Comparison of ENCODE assay signal across 8 cellular contexts in the genomic region with DNA sequence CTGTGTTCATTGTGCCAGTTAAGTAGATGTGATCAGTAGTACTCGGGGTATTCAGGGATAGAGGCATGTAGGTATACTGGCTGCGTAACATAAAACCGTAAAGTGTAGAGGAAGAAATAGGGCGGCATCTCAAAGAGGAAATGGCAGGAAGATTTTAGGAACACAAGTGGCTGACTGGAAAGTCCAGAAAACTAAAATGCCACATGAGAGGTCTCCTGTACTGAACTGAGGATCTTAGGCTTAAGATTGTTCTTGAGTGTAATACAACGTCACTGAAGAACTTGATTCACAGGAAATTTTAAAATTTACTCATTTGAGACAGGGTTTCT. TPM values are rescaled to one million over a fixed set of nuclear protein-coding genes. Genes with fewer than 3 reads are reported as not detected.
DNase-seq lines count a peak whose midpoint lies in the region; ATAC-seq and TF ChIP-seq lines count a peak whose summit lies in the region.

No MANE protein-coding gene starts in this region.

- no peak for DNase-seq in activated CD4-positive, alpha-beta T cell treated with anti-CD3 and anti-CD28 coated beads for 36 hours
- DNase-seq in activated CD4-positive, alpha-beta T cell treated with anti-CD3 and anti-CD28 coated beads for 48 hours = no peak
- no peak for DNase-seq in RWPE2 (ENCODE audit: low spot score)
- no peak for DNase-seq in epithelial cell of prostate (ENCODE audit: low read depth, low spot score)
- DNase-seq in EL = no peak

- peaks cover 25% of the 10 kb centered on the region for H3K4me1 ChIP-seq in RWPE2 (ENCODE audit: insufficient read depth, poor library complexity, severe bottlenecking)

- H3K9me3 ChIP-seq in RWPE2 (ENCODE audit: severe bottlenecking) = no peaks in the 10 kb centered on the region

- no peaks in the 10 kb centered on the region for H3K9me3 Mint-ChIP-seq in activated CD4-positive, alpha-beta T cell treated with anti-CD3 and anti-CD28 coated beads for 36 hours (ENCODE audit: low read depth)
- H3K9me3 Mint-ChIP-seq in stimulated activated memory B cell treated with anti-CD40 and anti-IgM and Interleukin-4, amounts not matched to agents 10 μg/mL and 1 μg/mL and 100 μg/mL, for 72 hours = no peaks in the 10 kb centered on the region

- POLR2A ChIA-PET in activated CD4-positive, alpha-beta T cell treated with anti-CD3 and anti-CD28 coated beads for 36 hours (lab: Charles Lee) = interaction anchor here (1.0 kb wide), 1 partner anchor 123 kb away, joined by 3 read pairs; no protein-coding TSS in a partner anchor

- peaks cover 36% of the 10 kb centered on the region for H3K36me3 ChIP-seq in RWPE2 (ENCODE audit: low read depth)

- no peak overlapping the region for H3K4me3 ChIP-seq in RWPE2 (ENCODE audit: severe bottlenecking)

- H3K27ac ChIP-seq in RWPE2 (ENCODE audit: poor library complexity, severe bottlenecking) (peak overlapping the region; percentile 64), epithelial cell of prostate (peak overlapping the region; percentile 80)

- H3K27me3 Mint-ChIP-seq in activated CD4-positive, alpha-beta T cell treated with anti-CD3 and anti-CD28 coated beads for 36 hours = no peaks in the 10 kb centered on the region
- no peaks in the 10 kb centered on the region for H3K27me3 Mint-ChIP-seq in stimulated activated memory B cell treated with anti-CD40 and anti-IgM and Interleukin-4, amounts not matched to agents 10 μg/mL and 1 μg/mL and 100 μg/mL, for 72 hours

- H3K4me3 Mint-ChIP-seq in activated CD4-positive, alpha-beta T cell treated with anti-CD3 and anti-CD28 coated beads for 36 hours = peak overlapping the region; percentile 84
- no peak overlapping the region for H3K4me3 Mint-ChIP-seq in stimulated activated memory B cell treated with anti-CD40 and anti-IgM and Interleukin-4, amounts not matched to agents 10 μg/mL and 1 μg/mL and 100 μg/mL, for 72 hours

- CTCF ChIA-PET in activated CD4-positive, alpha-beta T cell treated with anti-CD3 and anti-CD28 coated beads for 36 hours (lab: Charles Lee) = interaction anchor here (1.4 kb wide), 1 partner anchor 15 kb away, joined by 3 read pairs; no protein-coding TSS in a partner anchor

- peak overlapping the region; percentile 48 for H3K27ac Mint-ChIP-seq in activated CD4-positive, alpha-beta T cell treated with anti-CD3 and anti-CD28 coated beads for 36 hours
- peak overlapping the region; percentile 20 for H3K27ac Mint-ChIP-seq in stimulated activated memory B cell treated with anti-CD40 and anti-IgM and Interleukin-4, amounts not matched to agents 10 μg/mL and 1 μg/mL and 100 μg/mL, for 72 hours

- TF ChIP-seq CTCF in RWPE2 (IDR thresholded peaks at IDR 0.05; ENCODE audit: poor library complexity, severe bottlenecking) = no peak

- H3K4me1 Mint-ChIP-seq in activated CD4-positive, alpha-beta T cell treated with anti-CD3 and anti-CD28 coated beads for 36 hours = peaks cover 69% of the 10 kb centered on the region
- H3K4me1 Mint-ChIP-seq in stimulated activated memory B cell treated with anti-CD40 and anti-IgM and Interleukin-4, amounts not matched to agents 10 μg/mL and 1 μg/mL and 100 μg/mL, for 72 hours = peaks cover 59% of the 10 kb centered on the region

- no peak for ATAC-seq in activated CD4-positive, alpha-beta T cell treated with anti-CD3 and anti-CD28 coated beads for 36 hours
- ATAC-seq in RWPE2 (ENCODE audit: low read depth) (no peak), GM18870 (IDR thresholded peaks at IDR 0.05; ENCODE audit: unreplicated experiment) (no peak), HG02852 (IDR thresholded peaks at IDR 0.05; ENCODE audit: unreplicated experiment) (no peak)
- no peak for ATAC-seq in stimulated activated memory B cell treated with anti-CD40 and anti-IgM and Interleukin-4, amounts not matched to agents 10 μg/mL and 1 μg/mL and 100 μg/mL, for 72 hours

- no peaks in the 10 kb centered on the region for H3K27me3 ChIP-seq in RWPE2 (ENCODE audit: insufficient read depth, poor library complexity, severe bottlenecking)

- H3K36me3 Mint-ChIP-seq in activated CD4-positive, alpha-beta T cell treated with anti-CD3 and anti-CD28 coated beads for 36 hours (ENCODE audit: low read depth) = peaks cover 55% of the 10 kb centered on the region
- H3K36me3 Mint-ChIP-seq in stimulated activated memory B cell treated with anti-CD40 and anti-IgM and Interleukin-4, amounts not matched to agents 10 μg/mL and 1 μg/mL and 100 μg/mL, for 72 hours = peaks cover 51% of the 10 kb centered on the region

- intact Hi-C loops in activated CD4-positive, alpha-beta T cell treated with anti-CD3 and anti-CD28 coated beads for 36 hours (cut with DNase I, micrococcal nuclease) = no loop called here

RNA-seq across cellular contexts. Expression of gene LMLN, which starts 2.3 kb away (rescaled TPM):
- 1 to 10 TPM; 4.3 to 7.7 TPM for total RNA-seq in activated CD4-positive, alpha-beta T cell treated with anti-CD3 and anti-CD28 coated beads for 36 hours

RNA-seq across cellular contexts. Expression of gene RPL35A, which starts 7.7 kb away (rescaled TPM):
- 1,000 to 10,000 TPM; 1,121 to 1,734 TPM for total RNA-seq in activated CD4-positive, alpha-beta T cell treated with anti-CD3 and anti-CD28 coated beads for 36 hours
